ENCODE assay signal across 29 cellular contexts in genomic region chr5:15385037-15385436, GRCh38.
"Had no signal": no experiment of that assay in that cellular context is flagged by ENCODE, and none has a peak within 500 bp of the region (broad histone marks: within the 10 kb centered on the region; RNA-seq: fewer than 3 reads in every experiment).

No MANE protein-coding gene starts in this region.

- H3K27me3 ChIP-seq: Peyer's patch, SJSA1 had no signal

- ATAC-seq: PC-3 had no signal

- H3K4me2 ChIP-seq: KMS-11, SK-N-SH had no signal

- DNase-seq: Karpas-422, MM.1S, MV-4-11, NCI-H1092, NCI-H1105, NCI-H1417 treated with DMSO at 0.1 percent for 48 hours, NCI-H1436 treated with DMSO at 0.1 percent for 48 hours, NCI-H1694 treated with DMSO at 0.1 percent for 48 hours, NCI-H187 treated with DMSO at 0.1 percent for 48 hours, NCI-H2029, NCI-H2081, NCI-H2171 treated with DMSO at 0.1 percent for 48 hours, NCI-H2227 treated with DMSO at 0.1 percent for 48 hours, NCI-H345, NCI-H446, NCI-H510A treated with DMSO at 0.1 percent for 48 hours, NCI-H524 treated with DMSO at 0.1 percent for 48 hours, NCI-H526 treated with DMSO at 0.1 percent for 48 hours, NCI-H774, PC-3, Peyer's patch, Right ventricle myocardium superior, RPMI8226, SHP77 treated with DMSO at 0.1 percent for 48 hours, SK-N-SH, SW 1271, T-helper 1 cell had no signal

- H3K9ac ChIP-seq: KMS-11, SK-N-SH had no signal

- H3K36me3 ChIP-seq: Peyer's patch, SJSA1 had no signal

- H3K27ac ChIP-seq: KMS-11, Peyer's patch, SJSA1 had no signal

- H3K9me3 ChIP-seq: Peyer's patch, SJSA1, SK-N-SH had no signal

- H3K9me2 ChIP-seq: SK-N-SH had no signal

- H3K4me1 ChIP-seq: Peyer's patch, SJSA1 had no signal

- H3K4me3 ChIP-seq: Peyer's patch, SJSA1 had no signal
